Comparison of ENCODE assay signal across 1 cellular context in the genomic region with DNA sequence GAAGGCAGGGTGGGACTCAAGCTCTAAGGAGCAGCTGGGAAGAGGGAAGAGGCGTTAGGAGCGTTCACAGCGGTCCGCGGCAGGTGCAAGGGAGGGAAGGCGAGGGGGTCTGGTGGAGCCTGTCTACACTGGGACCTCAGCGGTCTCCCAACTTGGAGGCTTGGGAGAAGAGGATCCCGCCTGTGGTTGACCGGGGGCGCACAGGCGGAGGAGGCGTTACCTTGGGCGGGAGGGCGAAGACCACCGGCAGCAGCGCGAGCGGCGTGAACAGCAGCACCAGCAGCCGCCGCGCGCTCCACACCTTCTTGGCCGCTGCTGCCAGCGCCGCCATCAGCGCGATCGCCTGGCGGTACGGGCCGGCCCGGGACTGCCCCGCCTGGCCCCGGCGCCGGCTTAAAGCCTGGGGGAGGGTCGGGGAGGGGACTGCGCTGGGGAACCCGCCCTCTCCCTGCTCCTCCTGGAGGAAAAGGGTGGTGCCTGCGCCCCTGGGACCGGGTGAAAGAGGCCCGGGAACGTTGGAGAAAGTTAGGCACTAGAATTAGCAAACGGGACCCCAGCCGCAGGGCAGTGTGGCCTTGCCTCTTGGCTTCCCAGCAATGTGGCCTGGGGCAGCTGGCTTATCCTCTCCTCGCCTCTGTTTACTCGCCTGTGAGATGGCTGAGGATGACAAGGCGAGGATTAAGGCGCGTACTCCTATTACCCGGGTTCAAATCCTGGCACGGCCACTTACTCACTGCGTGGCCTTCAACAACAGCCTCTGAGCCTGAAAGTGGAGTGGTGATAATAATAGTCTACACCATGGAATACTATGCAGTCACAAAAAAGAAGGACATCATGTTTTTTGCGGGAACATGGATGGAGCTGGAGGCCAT.
A peak's percentile ranks its signal among the peaks of the same experiment; 100 is the strongest.
TF ChIP-seq lines count a peak whose summit lies in the region.

A gene with protein sequence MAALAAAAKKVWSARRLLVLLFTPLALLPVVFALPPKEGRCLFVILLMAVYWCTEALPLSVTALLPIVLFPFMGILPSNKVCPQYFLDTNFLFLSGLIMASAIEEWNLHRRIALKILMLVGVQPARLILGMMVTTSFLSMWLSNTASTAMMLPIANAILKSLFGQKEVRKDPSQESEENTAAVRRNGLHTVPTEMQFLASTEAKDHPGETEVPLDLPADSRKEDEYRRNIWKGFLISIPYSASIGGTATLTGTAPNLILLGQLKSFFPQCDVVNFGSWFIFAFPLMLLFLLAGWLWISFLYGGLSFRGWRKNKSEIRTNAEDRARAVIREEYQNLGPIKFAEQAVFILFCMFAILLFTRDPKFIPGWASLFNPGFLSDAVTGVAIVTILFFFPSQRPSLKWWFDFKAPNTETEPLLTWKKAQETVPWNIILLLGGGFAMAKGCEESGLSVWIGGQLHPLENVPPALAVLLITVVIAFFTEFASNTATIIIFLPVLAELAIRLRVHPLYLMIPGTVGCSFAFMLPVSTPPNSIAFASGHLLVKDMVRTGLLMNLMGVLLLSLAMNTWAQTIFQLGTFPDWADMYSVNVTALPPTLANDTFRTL (minus strand): TSS at position 369 of the 872 bp plus-strand sequence. CDS start 38 bp downstream, at position 331.

TF ChIP-seq in HepG2, 621 proteins besides CTCF, POLR2A, EP300 and RAD21 (continued from another document and continues in another):
- no peak; the same call in 1 of the 2 replicates for TF ChIP-seq MAF1 (CRISPR knock-in tag; IDR thresholded peaks at IDR 0.05; ENCODE audit: borderline replicate concordance)
- peak; percentile 88; the same call in 1 of the 2 replicates for TF ChIP-seq KLF13 (CRISPR knock-in tag; IDR thresholded peaks at IDR 0.05)
- TF ChIP-seq, protein P1, sequence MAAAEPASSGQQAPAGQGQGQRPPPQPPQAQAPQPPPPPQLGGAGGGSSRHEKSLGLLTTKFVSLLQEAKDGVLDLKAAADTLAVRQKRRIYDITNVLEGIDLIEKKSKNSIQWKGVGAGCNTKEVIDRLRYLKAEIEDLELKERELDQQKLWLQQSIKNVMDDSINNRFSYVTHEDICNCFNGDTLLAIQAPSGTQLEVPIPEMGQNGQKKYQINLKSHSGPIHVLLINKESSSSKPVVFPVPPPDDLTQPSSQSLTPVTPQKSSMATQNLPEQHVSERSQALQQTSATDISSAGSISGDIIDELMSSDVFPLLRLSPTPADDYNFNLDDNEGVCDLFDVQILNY (CRISPR knock-in tag; conservative IDR thresholded peaks at IDR 0.05): no peak
- TF ChIP-seq ZNF557 (CRISPR knock-in tag; IDR thresholded peaks at IDR 0.05): peak; percentile 90; the same call in 1 of the 2 replicates
- TF ChIP-seq, protein P2, sequence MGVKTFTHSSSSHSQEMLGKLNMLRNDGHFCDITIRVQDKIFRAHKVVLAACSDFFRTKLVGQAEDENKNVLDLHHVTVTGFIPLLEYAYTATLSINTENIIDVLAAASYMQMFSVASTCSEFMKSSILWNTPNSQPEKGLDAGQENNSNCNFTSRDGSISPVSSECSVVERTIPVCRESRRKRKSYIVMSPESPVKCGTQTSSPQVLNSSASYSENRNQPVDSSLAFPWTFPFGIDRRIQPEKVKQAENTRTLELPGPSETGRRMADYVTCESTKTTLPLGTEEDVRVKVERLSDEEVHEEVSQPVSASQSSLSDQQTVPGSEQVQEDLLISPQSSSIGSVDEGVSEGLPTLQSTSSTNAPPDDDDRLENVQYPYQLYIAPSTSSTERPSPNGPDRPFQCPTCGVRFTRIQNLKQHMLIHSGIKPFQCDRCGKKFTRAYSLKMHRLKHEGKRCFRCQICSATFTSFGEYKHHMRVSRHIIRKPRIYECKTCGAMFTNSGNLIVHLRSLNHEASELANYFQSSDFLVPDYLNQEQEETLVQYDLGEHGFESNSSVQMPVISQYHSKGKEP (CRISPR knock-in tag; IDR thresholded peaks at IDR 0.05): no peak
- no peak for TF ChIP-seq MTF1 (CRISPR knock-in tag; IDR thresholded peaks at IDR 0.05)
- peak; percentile 91; the same call in 1 of the 2 replicates for TF ChIP-seq MTA1 (CRISPR knock-in tag; IDR thresholded peaks at IDR 0.05; ENCODE audit: borderline replicate concordance)
- TF ChIP-seq MLXIP (CRISPR knock-in tag; IDR thresholded peaks at IDR 0.05; ENCODE audit: borderline replicate concordance): peak; percentile 67; the same call in 1 of the 2 replicates
- TF ChIP-seq, protein P3, sequence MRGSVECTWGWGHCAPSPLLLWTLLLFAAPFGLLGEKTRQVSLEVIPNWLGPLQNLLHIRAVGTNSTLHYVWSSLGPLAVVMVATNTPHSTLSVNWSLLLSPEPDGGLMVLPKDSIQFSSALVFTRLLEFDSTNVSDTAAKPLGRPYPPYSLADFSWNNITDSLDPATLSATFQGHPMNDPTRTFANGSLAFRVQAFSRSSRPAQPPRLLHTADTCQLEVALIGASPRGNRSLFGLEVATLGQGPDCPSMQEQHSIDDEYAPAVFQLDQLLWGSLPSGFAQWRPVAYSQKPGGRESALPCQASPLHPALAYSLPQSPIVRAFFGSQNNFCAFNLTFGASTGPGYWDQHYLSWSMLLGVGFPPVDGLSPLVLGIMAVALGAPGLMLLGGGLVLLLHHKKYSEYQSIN (CRISPR knock-in tag; IDR thresholded peaks at IDR 0.05; ENCODE audit: borderline replicate concordance): no peak
- TF ChIP-seq ZNF382 (CRISPR knock-in tag; IDR thresholded peaks at IDR 0.05; ENCODE audit: borderline replicate concordance): no peak
- TF ChIP-seq ZNF124 (CRISPR knock-in tag; IDR thresholded peaks at IDR 0.05): peak; percentile 82; the same call in 1 of the 2 replicates
- no peak for TF ChIP-seq U2AF1 (optimal IDR thresholded peaks at IDR 0.05; ENCODE audit: low read depth, low read length)
- TF ChIP-seq NRL (CRISPR knock-in tag; IDR thresholded peaks at IDR 0.05; ENCODE audit: borderline replicate concordance): peak; percentile 89
- TF ChIP-seq ATF7-NPFF (CRISPR knock-in tag; IDR thresholded peaks at IDR 0.05; ENCODE audit: low read depth): peak; percentile 86
- no peak for TF ChIP-seq HMGA1 (CRISPR knock-in tag; conservative IDR thresholded peaks at IDR 0.05)
- TF ChIP-seq, protein P4, sequence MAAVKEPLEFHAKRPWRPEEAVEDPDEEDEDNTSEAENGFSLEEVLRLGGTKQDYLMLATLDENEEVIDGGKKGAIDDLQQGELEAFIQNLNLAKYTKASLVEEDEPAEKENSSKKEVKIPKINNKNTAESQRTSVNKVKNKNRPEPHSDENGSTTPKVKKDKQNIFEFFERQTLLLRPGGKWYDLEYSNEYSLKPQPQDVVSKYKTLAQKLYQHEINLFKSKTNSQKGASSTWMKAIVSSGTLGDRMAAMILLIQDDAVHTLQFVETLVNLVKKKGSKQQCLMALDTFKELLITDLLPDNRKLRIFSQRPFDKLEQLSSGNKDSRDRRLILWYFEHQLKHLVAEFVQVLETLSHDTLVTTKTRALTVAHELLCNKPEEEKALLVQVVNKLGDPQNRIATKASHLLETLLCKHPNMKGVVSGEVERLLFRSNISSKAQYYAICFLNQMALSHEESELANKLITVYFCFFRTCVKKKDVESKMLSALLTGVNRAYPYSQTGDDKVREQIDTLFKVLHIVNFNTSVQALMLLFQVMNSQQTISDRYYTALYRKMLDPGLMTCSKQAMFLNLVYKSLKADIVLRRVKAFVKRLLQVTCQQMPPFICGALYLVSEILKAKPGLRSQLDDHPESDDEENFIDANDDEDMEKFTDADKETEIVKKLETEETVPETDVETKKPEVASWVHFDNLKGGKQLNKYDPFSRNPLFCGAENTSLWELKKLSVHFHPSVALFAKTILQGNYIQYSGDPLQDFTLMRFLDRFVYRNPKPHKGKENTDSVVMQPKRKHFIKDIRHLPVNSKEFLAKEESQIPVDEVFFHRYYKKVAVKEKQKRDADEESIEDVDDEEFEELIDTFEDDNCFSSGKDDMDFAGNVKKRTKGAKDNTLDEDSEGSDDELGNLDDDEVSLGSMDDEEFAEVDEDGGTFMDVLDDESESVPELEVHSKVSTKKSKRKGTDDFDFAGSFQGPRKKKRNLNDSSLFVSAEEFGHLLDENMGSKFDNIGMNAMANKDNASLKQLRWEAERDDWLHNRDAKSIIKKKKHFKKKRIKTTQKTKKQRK (IDR thresholded peaks at IDR 0.05; ENCODE audit: low read length): no peak
- TF ChIP-seq, protein P5, sequence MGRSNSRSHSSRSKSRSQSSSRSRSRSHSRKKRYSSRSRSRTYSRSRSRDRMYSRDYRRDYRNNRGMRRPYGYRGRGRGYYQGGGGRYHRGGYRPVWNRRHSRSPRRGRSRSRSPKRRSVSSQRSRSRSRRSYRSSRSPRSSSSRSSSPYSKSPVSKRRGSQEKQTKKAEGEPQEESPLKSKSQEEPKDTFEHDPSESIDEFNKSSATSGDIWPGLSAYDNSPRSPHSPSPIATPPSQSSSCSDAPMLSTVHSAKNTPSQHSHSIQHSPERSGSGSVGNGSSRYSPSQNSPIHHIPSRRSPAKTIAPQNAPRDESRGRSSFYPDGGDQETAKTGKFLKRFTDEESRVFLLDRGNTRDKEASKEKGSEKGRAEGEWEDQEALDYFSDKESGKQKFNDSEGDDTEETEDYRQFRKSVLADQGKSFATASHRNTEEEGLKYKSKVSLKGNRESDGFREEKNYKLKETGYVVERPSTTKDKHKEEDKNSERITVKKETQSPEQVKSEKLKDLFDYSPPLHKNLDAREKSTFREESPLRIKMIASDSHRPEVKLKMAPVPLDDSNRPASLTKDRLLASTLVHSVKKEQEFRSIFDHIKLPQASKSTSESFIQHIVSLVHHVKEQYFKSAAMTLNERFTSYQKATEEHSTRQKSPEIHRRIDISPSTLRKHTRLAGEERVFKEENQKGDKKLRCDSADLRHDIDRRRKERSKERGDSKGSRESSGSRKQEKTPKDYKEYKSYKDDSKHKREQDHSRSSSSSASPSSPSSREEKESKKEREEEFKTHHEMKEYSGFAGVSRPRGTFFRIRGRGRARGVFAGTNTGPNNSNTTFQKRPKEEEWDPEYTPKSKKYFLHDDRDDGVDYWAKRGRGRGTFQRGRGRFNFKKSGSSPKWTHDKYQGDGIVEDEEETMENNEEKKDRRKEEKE (IDR thresholded peaks at IDR 0.05): no peak
- TF ChIP-seq, protein P6, sequence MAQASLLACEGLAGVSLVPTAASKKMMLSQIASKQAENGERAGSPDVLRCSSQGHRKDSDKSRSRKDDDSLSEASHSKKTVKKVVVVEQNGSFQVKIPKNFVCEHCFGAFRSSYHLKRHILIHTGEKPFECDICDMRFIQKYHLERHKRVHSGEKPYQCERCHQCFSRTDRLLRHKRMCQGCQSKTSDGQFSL (CRISPR knock-in tag; IDR thresholded peaks at IDR 0.05): peak; percentile 50; the same call in 1 of the 2 replicates
- TF ChIP-seq ZNF652 (CRISPR knock-in tag; IDR thresholded peaks at IDR 0.05; ENCODE audit: borderline replicate concordance, low read depth): no peak
- peak; percentile 40 for TF ChIP-seq HIVEP1 (CRISPR knock-in tag; IDR thresholded peaks at IDR 0.05)
- peak; percentile 92 for TF ChIP-seq ZNF275 (CRISPR knock-in tag; IDR thresholded peaks at IDR 0.05; ENCODE audit: borderline replicate concordance)
- no peak for TF ChIP-seq RNF2 (conservative IDR thresholded peaks at IDR 0.05; ENCODE audit: low read depth)
- TF ChIP-seq ZBTB34 (CRISPR knock-in tag; IDR thresholded peaks at IDR 0.05): peak; percentile 87
- TF ChIP-seq ZNF274 (CRISPR knock-in tag; IDR thresholded peaks at IDR 0.05): peak; percentile 91
- 0 out of 2 replicates have a peak, but pooled peaks have one; percentile 45 for TF ChIP-seq ZNF816 (CRISPR knock-in tag; IDR thresholded peaks at IDR 0.05; ENCODE audit: borderline replicate concordance)
- TF ChIP-seq ZNF780A (CRISPR knock-in tag; IDR thresholded peaks at IDR 0.05): no peak
- TF ChIP-seq THAP11 (CRISPR knock-in tag; IDR thresholded peaks at IDR 0.05): peak; percentile 53
- TF ChIP-seq NCOR1 (IDR thresholded peaks at IDR 0.05; ENCODE audit: borderline replicate concordance, low read length): peak; percentile 17; the same call in 1 of the 2 replicates
- no peak for TF ChIP-seq CREB1 (IDR thresholded peaks at IDR 0.05)
- no peak for TF ChIP-seq CREB1 (CRISPR knock-in tag; IDR thresholded peaks at IDR 0.05)
- peak; percentile 91 for TF ChIP-seq ZIK1 (CRISPR knock-in tag; IDR thresholded peaks at IDR 0.05; ENCODE audit: borderline replicate concordance, low read depth)
- TF ChIP-seq ZNF746 (CRISPR knock-in tag; IDR thresholded peaks at IDR 0.05): peak; percentile 56; the same call in 1 of the 2 replicates
